Comparison of ENCODE assay signal across 1 cellular context in genomic region chr15:99454941-99455795, GRCh38.
TF ChIP-seq lines count a peak whose summit lies in the region.

No MANE protein-coding gene starts in this region.

TF ChIP-seq in HepG2, 621 proteins besides CTCF, POLR2A, EP300 and RAD21 (continued from another document and continues in another):
- TF ChIP-seq ZNF687 (CRISPR knock-in tag; IDR thresholded peaks at IDR 0.05) (peak; percentile 78), ZNF460 (CRISPR knock-in tag; IDR thresholded peaks at IDR 0.05; ENCODE audit: borderline replicate concordance) (no peak), AGO2 (optimal IDR thresholded peaks at IDR 0.05; ENCODE audit: low read depth, low read length) (no peak), ZHX1 (CRISPR knock-in tag; IDR thresholded peaks at IDR 0.05; ENCODE audit: low read depth) (no peak), ZNF333 (CRISPR knock-in tag; IDR thresholded peaks at IDR 0.05; ENCODE audit: borderline replicate concordance) (no peak), ZBTB7B (CRISPR knock-in tag; IDR thresholded peaks at IDR 0.05) (peak; percentile 11; the same call in 1 of the 2 replicates), ZBTB37 (CRISPR knock-in tag; IDR thresholded peaks at IDR 0.05) (no peak), CSRNP2 (CRISPR knock-in tag; conservative IDR thresholded peaks at IDR 0.05; ENCODE audit: low read depth) (no peak), TEAD2 (CRISPR knock-in tag; IDR thresholded peaks at IDR 0.05) (no peak), ZNF776 (CRISPR knock-in tag; IDR thresholded peaks at IDR 0.05) (no peak), KLF13 (CRISPR knock-in tag; IDR thresholded peaks at IDR 0.05) (no peak), ATM (IDR thresholded peaks at IDR 0.05; ENCODE audit: borderline replicate concordance) (no peak), DMAP1 (CRISPR knock-in tag; IDR thresholded peaks at IDR 0.05) (peak; percentile 48), ZBED4 (CRISPR knock-in tag; IDR thresholded peaks at IDR 0.05; ENCODE audit: borderline replicate concordance) (no peak; the same call in 1 of the 2 replicates), FOXJ3 (CRISPR knock-in tag; IDR thresholded peaks at IDR 0.05; ENCODE audit: borderline replicate concordance) (no peak), ZNF337 (CRISPR knock-in tag; IDR thresholded peaks at IDR 0.05; ENCODE audit: borderline replicate concordance, low read depth) (no peak), BRD4 (CRISPR knock-in tag; IDR thresholded peaks at IDR 0.05) (no peak), ERF (CRISPR knock-in tag; IDR thresholded peaks at IDR 0.05) (0 out of 2 replicates have a peak, but pooled peaks have one; percentile 45), ZNF558 (CRISPR knock-in tag; IDR thresholded peaks at IDR 0.05; ENCODE audit: borderline replicate concordance) (no peak), ZFP82 (CRISPR knock-in tag; IDR thresholded peaks at IDR 0.05; ENCODE audit: borderline replicate concordance) (no peak), IRF1 (CRISPR knock-in tag; IDR thresholded peaks at IDR 0.05; ENCODE audit: low read depth) (no peak), TARDBP (CRISPR knock-in tag; IDR thresholded peaks at IDR 0.05) (0 out of 2 replicates have a peak, but pooled peaks have one; percentile 24), NFE2L1 (CRISPR knock-in tag; IDR thresholded peaks at IDR 0.05; ENCODE audit: borderline replicate concordance) (no peak), NFE2 (CRISPR knock-in tag; IDR thresholded peaks at IDR 0.05) (no peak), SCMH1 (CRISPR knock-in tag; IDR thresholded peaks at IDR 0.05; ENCODE audit: borderline replicate concordance) (no peak), TMF1 (CRISPR knock-in tag; IDR thresholded peaks at IDR 0.05; ENCODE audit: low read depth) (no peak), SNAI1 (CRISPR knock-in tag; IDR thresholded peaks at IDR 0.05; ENCODE audit: borderline replicate concordance) (no peak), ZNF644 (CRISPR knock-in tag; IDR thresholded peaks at IDR 0.05; ENCODE audit: low read depth) (no peak), RFX3 (CRISPR knock-in tag; IDR thresholded peaks at IDR 0.05) (no peak), DPF2 (CRISPR knock-in tag; IDR thresholded peaks at IDR 0.05; ENCODE audit: borderline replicate concordance, low read depth) (no peak), RBFOX2 (IDR thresholded peaks at IDR 0.05; ENCODE audit: low read depth, low read length) (no peak), ZNF263 (CRISPR knock-in tag; IDR thresholded peaks at IDR 0.05) (no peak), ISX (CRISPR knock-in tag; conservative IDR thresholded peaks at IDR 0.05) (no peak), THAP7 (CRISPR knock-in tag; IDR thresholded peaks at IDR 0.05) (no peak), ZMYM3 (CRISPR knock-in tag; IDR thresholded peaks at IDR 0.05) (0 out of 2 replicates have a peak, but pooled peaks have one; percentile 28), ELF1 (CRISPR knock-in tag; IDR thresholded peaks at IDR 0.05) (peak; percentile 73), NFKBIZ (CRISPR knock-in tag; IDR thresholded peaks at IDR 0.05) (no peak), STAG1 (CRISPR knock-in tag; IDR thresholded peaks at IDR 0.05) (no peak), ZNF737 (CRISPR knock-in tag; IDR thresholded peaks at IDR 0.05; ENCODE audit: borderline replicate concordance) (no peak), TAF1 (CRISPR knock-in tag; IDR thresholded peaks at IDR 0.05) (0 out of 2 replicates have a peak, but pooled peaks have one; percentile 17), SP4 (CRISPR knock-in tag; IDR thresholded peaks at IDR 0.05) (no peak), AKAP8 (CRISPR knock-in tag; IDR thresholded peaks at IDR 0.05) (no peak), UBTF (CRISPR knock-in tag; IDR thresholded peaks at IDR 0.05) (no peak), TBX3 (IDR thresholded peaks at IDR 0.05; ENCODE audit: borderline replicate concordance) (no peak), SMYD3 (CRISPR knock-in tag; IDR thresholded peaks at IDR 0.05) (no peak), BHLHE40 (IDR thresholded peaks at IDR 0.05; ENCODE audit: low read length) (no peak), ZSCAN9 (CRISPR knock-in tag; IDR thresholded peaks at IDR 0.05; ENCODE audit: borderline replicate concordance) (no peak), DBP (CRISPR knock-in tag; IDR thresholded peaks at IDR 0.05; ENCODE audit: not compliant biosample characterization) (no peak)
